ENCODE assay signal across 18 cellular contexts in the genomic region with DNA sequence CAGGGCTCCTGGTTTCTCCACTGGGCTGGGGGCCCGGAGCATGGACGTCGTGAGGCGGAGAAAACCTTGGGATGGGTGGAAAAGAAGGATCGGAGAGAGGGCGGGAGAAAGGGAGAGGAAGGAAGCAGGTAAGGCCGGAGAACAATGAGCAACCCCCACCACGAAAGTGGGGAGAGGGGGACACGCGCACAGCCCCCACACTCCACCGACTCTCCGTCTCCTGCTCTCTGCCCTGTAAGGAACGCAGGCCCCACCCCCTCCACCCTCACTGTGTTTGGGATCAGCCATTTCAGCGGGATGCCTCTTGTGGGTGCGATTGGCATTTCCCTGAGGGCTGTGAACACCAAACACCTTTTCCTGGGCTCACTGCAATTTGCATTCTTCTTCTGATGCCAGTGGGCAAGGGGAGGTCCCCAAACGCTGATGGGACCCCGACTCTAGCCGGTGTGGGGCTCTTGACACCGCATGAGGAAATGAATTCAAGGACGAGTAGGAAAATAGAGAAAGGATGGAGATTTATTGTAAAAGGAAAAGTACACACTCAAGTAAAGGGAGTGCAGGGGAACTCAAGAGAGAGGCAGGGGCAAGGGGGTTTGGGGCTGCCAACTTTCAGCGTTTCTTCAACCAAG. TPM values are rescaled to one million over a fixed set of nuclear protein-coding genes. Genes with fewer than 3 reads are reported as not detected.
DNase-seq lines count a peak whose midpoint lies in the region; ATAC-seq, FAIRE-seq and TF ChIP-seq lines count a peak whose summit lies in the region.
"Had no signal": no experiment of that assay in that cellular context is flagged by ENCODE, and none has a peak within 500 bp of the region (broad histone marks: within the 10 kb centered on the region; RNA-seq: fewer than 3 reads in every experiment).

No MANE protein-coding gene starts in this region.

- H3K4me1 Mint-ChIP-seq in astrocyte (ENCODE audit: low read depth, unreplicated experiment) (peaks cover 6% of the 10 kb centered on the region), natural killer cell (peaks cover 11 to 15% of the 10 kb centered on the region in 2 donors)

- FAIRE-seq in astrocyte (lab: Jason Lieb, UNC) = no peak
- FAIRE-seq: endometrium, G401.6, kidney had no signal

- intact Hi-C loops in natural killer cell (cut with micrococcal nuclease) = no loop called here

- H3K27ac ChIP-seq in astrocyte (ENCODE audit: low read depth, low read length) = no peak overlapping the region
- H3K27ac ChIP-seq in iPS-20b (ENCODE audit: low read length) = no peak overlapping the region

- peak overlapping the region; percentile 70 for H3K4me2 ChIP-seq in astrocyte (ENCODE audit: low read length)

- H3K27me3 Mint-ChIP-seq in astrocyte (ENCODE audit: low read depth, unreplicated experiment) (peaks cover 88% of the 10 kb centered on the region), natural killer cell (ENCODE audit: low read depth in 2 of 2) (peaks cover 66 to 91% of the 10 kb centered on the region in 2 donors)

- peaks cover 4% of the 10 kb centered on the region for H3K36me3 Mint-ChIP-seq in astrocyte (ENCODE audit: low read depth, unreplicated experiment)
- peaks cover 9% of the 10 kb centered on the region for H3K36me3 Mint-ChIP-seq in natural killer cell

- H3K9ac ChIP-seq in astrocyte (ENCODE audit: low read length) (no peak overlapping the region), iPS-20b (ENCODE audit: low read depth, low read length) (no peak overlapping the region)

- H3K4me3 Mint-ChIP-seq in astrocyte (ENCODE audit: unreplicated experiment) = no peak overlapping the region
- H3K4me3 Mint-ChIP-seq in natural killer cell = no peak overlapping the region
- H3K4me3 Mint-ChIP-seq: activated CD8-positive, alpha-beta T cell treated with anti-CD3 and anti-CD28 coated beads for 36 hours had no signal

- peaks cover 72% of the 10 kb centered on the region for H3K27me3 ChIP-seq in astrocyte (ENCODE audit: insufficient read depth, low read length)
- H3K27me3 ChIP-seq in iPS-20b (ENCODE audit: insufficient read depth, low read length) = peaks cover 98% of the 10 kb centered on the region

- H2AFZ ChIP-seq in astrocyte (ENCODE audit: low read depth, low read length) = no peak overlapping the region

- H3K4me1 ChIP-seq in astrocyte (ENCODE audit: insufficient read depth, low read length) = peaks cover 7% of the 10 kb centered on the region
- H3K4me1 ChIP-seq in iPS-20b (ENCODE audit: insufficient read depth, low read length) = no peaks in the 10 kb centered on the region

- H3K9me3 Mint-ChIP-seq in astrocyte (ENCODE audit: unreplicated experiment) (peaks cover 9% of the 10 kb centered on the region), natural killer cell (no peaks in the 10 kb centered on the region)
- H3K9me3 Mint-ChIP-seq: activated CD8-positive, alpha-beta T cell treated with anti-CD3 and anti-CD28 coated beads for 36 hours had no signal

- no peak overlapping the region for H3K27ac Mint-ChIP-seq in astrocyte (ENCODE audit: unreplicated experiment)
- no peak overlapping the region for H3K27ac Mint-ChIP-seq in natural killer cell
- H3K27ac Mint-ChIP-seq: activated CD8-positive, alpha-beta T cell treated with anti-CD3 and anti-CD28 coated beads for 36 hours had no signal

- H3K9me3 ChIP-seq in astrocyte (ENCODE audit: insufficient read depth, low read depth, low read length) (no peaks in the 10 kb centered on the region), iPS-20b (ENCODE audit: insufficient read depth, low read depth, low read length) (no peaks in the 10 kb centered on the region)

- no peaks in the 10 kb centered on the region for H3K79me2 ChIP-seq in astrocyte (ENCODE audit: insufficient read depth, low read length)

- ATAC-seq in natural killer cell = no peak

- TF ChIP-seq CTCF in astrocyte (IDR thresholded peaks at IDR 0.05; ENCODE audit: insufficient read depth, low read depth, low read length) = no peak
- TF ChIP-seq CTCF in natural killer cell (IDR thresholded peaks at IDR 0.05) = no peak

- peak; percentile 0 for DNase-seq in NCI-H510A treated with DMSO at 0.1 percent for 48 hours (lab: John Stamatoyannopoulos, UW)
- no peak for DNase-seq in NCI-H510A (lab: John Stamatoyannopoulos, UW)
- no peak for DNase-seq in astrocyte (ENCODE audit: low read depth)
- peak; percentile 18 for DNase-seq in stimulated activated CD8-positive, alpha-beta memory T cell treated with anti-CD3 and anti-CD28 coated beads, Interleukin-4, amount 100 ng/mL, for 48 hours
- no peak for DNase-seq in Ammon's horn (ENCODE audit: low spot score)
- DNase-seq in NCI-H2196 treated with DMSO at 0.1 percent for 48 hours (lab: John Stamatoyannopoulos, UW; ENCODE audit: unreplicated experiment) = no peak
- no peak for DNase-seq in natural killer cell
- DNase-seq: kidney; NCI-H1105; NCI-H82; stimulated activated naive CD4-positive, alpha-beta T cell treated with Interleukin-2 at 50 U/mL for 16 hours; T-helper 2 cell had no signal

- no peaks in the 10 kb centered on the region for H4K20me1 ChIP-seq in astrocyte (ENCODE audit: insufficient read depth, low read length)

- no peak overlapping the region for H3K4me3 ChIP-seq in astrocyte (ENCODE audit: insufficient read depth, low read depth, low read length)
- peak overlapping the region; percentile 62; the same call in 1 of the 2 replicates for H3K4me3 ChIP-seq in iPS-20b (ENCODE audit: low read length)

- H3K36me3 ChIP-seq in astrocyte (ENCODE audit: insufficient read depth, low read length) (no peaks in the 10 kb centered on the region), iPS-20b (ENCODE audit: insufficient read depth, low read depth, low read length) (no peaks in the 10 kb centered on the region)

RNA-seq across cellular contexts. Expression of a gene that starts 13.0 kb away (rescaled TPM):
- not detected in 2 replicates for total RNA-seq in astrocyte
- total RNA-seq in natural killer cell = not detected
- total RNA-seq: A673; activated CD8-positive, alpha-beta T cell treated with anti-CD3 and anti-CD28 coated beads for 36 hours; osteocyte had no signal

RNA-seq across cellular contexts. Expression of a gene that starts 30.6 kb away (rescaled TPM):
- total RNA-seq in astrocyte (14.7 and 17.4 TPM in 2 replicates), natural killer cell (1 to 10 TPM in 1 of 3 donors, under 1 TPM in 2; 0.64 to 1.5 (median 0.75) TPM)

Comparison
In these comparisons a context has a peak if more than half of its experiments do, and no peak if none do; other contexts are left out.
1. DNase-seq: peak in NCI-H510A treated with DMSO at 0.1 percent for 48 hours (single experiment) and stimulated activated CD8-positive, alpha-beta memory T cell treated with anti-CD3 and anti-CD28 coated beads, Interleukin-4, amount 100 ng/mL, for 48 hours (single experiment); none in NCI-H510A (single experiment), astrocyte (single experiment), Ammon's horn (single experiment), NCI-H2196 treated with DMSO at 0.1 percent for 48 hours (single experiment) and natural killer cell (single experiment).